In genomic region chr6:24743265-24743943, GRCh38 we compare ENCODE assay signal across 8 cellular contexts. TPM values are rescaled to one million over a fixed set of nuclear protein-coding genes. Genes with fewer than 3 reads are reported as not detected.
DNase-seq lines count a peak whose midpoint lies in the region; ATAC-seq and TF ChIP-seq lines count a peak whose summit lies in the region.

No MANE protein-coding gene starts in this region.

- DNase-seq in activated CD4-positive, alpha-beta T cell treated with anti-CD3 and anti-CD28 coated beads, Interleukin-2, amount 10 ng/mL, durations not matched to agents 24 days and 14 days = peak; percentile 62
- no peak for DNase-seq in activated CD4-positive, alpha-beta T cell treated with anti-CD3 and anti-CD28 coated beads, Interleukin-2, amount 50 U/mL, for 4 hours
- DNase-seq in NB4 (ENCODE audit: low read depth) = peak; percentile 78
- DNase-seq in astrocyte of the spinal cord (ENCODE audit: low read depth, low spot score) = peak; percentile 96
- peak; percentile 73 for DNase-seq in medulla oblongata (ENCODE audit: extremely low spot score)
- DNase-seq in NCI-H2107 (lab: John Stamatoyannopoulos, UW) = no peak

- H3K36me3 ChIP-seq in urinary bladder (ENCODE audit: insufficient read depth) = no peaks in the 10 kb centered on the region

- no peaks in the 10 kb centered on the region for H3K4me1 ChIP-seq in urinary bladder (ENCODE audit: insufficient read depth)

- H3K36me3 Mint-ChIP-seq in activated CD4-positive, alpha-beta T cell treated with anti-CD3 and anti-CD28 coated beads, Interleukin-2, amount 10 ng/mL, durations not matched to agents 24 days and 14 days (ENCODE audit: low read depth) = peaks cover 2% of the 10 kb centered on the region

- intact Hi-C loops in activated CD4-positive, alpha-beta T cell treated with anti-CD3 and anti-CD28 coated beads, Interleukin-2, amount 10 ng/mL, durations not matched to agents 24 days and 14 days (cut with micrococcal nuclease) = loop anchor here (1.0 to 2.0 kb wide), 3 partner anchors 22 to 77 kb away; partner anchors contain the start of genes ACOT13, GMNN and TDP2

- H3K9me3 Mint-ChIP-seq in activated CD4-positive, alpha-beta T cell treated with anti-CD3 and anti-CD28 coated beads, Interleukin-2, amount 10 ng/mL, durations not matched to agents 24 days and 14 days = peaks cover 22% of the 10 kb centered on the region

- ATAC-seq in HG02623 (IDR thresholded peaks at IDR 0.05; ENCODE audit: unreplicated experiment) = peak; percentile 86

- no peak for TF ChIP-seq CTCF in NB4 (IDR thresholded peaks at IDR 0.05; ENCODE audit: low read depth, low read length)
- TF ChIP-seq CTCF in astrocyte of the spinal cord (IDR thresholded peaks at IDR 0.05; ENCODE audit: low read depth, low read length) = no peak

- H3K27me3 Mint-ChIP-seq in activated CD4-positive, alpha-beta T cell treated with anti-CD3 and anti-CD28 coated beads, Interleukin-2, amount 10 ng/mL, durations not matched to agents 24 days and 14 days = no peaks in the 10 kb centered on the region

- in situ Hi-C loops in astrocyte of the spinal cord (cut with HindIII; ENCODE audit: low sequenced_read_pairs) = no loop called here

- TF ChIP-seq POLR2A in NB4 (IDR thresholded peaks at IDR 0.05; ENCODE audit: extremely low read depth, insufficient read length) = no peak

- H3K4me3 ChIP-seq in NB4 (ENCODE audit: low read depth, low read length) (no peak overlapping the region), astrocyte of the spinal cord (ENCODE audit: low read depth, low read length) (no peak overlapping the region), urinary bladder (ENCODE audit: low read depth, low read length) (no peak overlapping the region)

- peak overlapping the region; percentile 40 for H3K4me3 Mint-ChIP-seq in activated CD4-positive, alpha-beta T cell treated with anti-CD3 and anti-CD28 coated beads, Interleukin-2, amount 10 ng/mL, durations not matched to agents 24 days and 14 days

- WGBS in urinary bladder = 71% methylated on average over 2 of the region's 2 CpGs

- peaks cover 15% of the 10 kb centered on the region for H3K4me1 Mint-ChIP-seq in activated CD4-positive, alpha-beta T cell treated with anti-CD3 and anti-CD28 coated beads, Interleukin-2, amount 10 ng/mL, durations not matched to agents 24 days and 14 days

- peak overlapping the region; percentile 81 for H3K27ac Mint-ChIP-seq in activated CD4-positive, alpha-beta T cell treated with anti-CD3 and anti-CD28 coated beads, Interleukin-2, amount 10 ng/mL, durations not matched to agents 24 days and 14 days

- peak overlapping the region; percentile 71 for H3K27ac ChIP-seq in urinary bladder (ENCODE audit: low read depth)

RNA-seq across cellular contexts. Expression of gene C6orf62, which starts 24.4 kb away (rescaled TPM):
- total RNA-seq in activated CD4-positive, alpha-beta T cell treated with anti-CD3 and anti-CD28 coated beads, Interleukin-2, amount 10 ng/mL, durations not matched to agents 24 days and 14 days = 113 and 118 TPM in 2 replicates
- 85.8 TPM for total RNA-seq in urinary bladder
- 38.1 TPM for polyA plus RNA-seq in urinary bladder

RNA-seq across cellular contexts. Expression of gene GMNN, which starts 31.3 kb away (rescaled TPM):
- total RNA-seq in activated CD4-positive, alpha-beta T cell treated with anti-CD3 and anti-CD28 coated beads, Interleukin-2, amount 10 ng/mL, durations not matched to agents 24 days and 14 days = 71.0 and 76.8 TPM in 2 replicates
- 44.7 TPM for total RNA-seq in urinary bladder
- polyA plus RNA-seq in urinary bladder = 15.4 TPM

RNA-seq across cellular contexts. Expression of gene ARMH2, which starts 55.3 kb away (rescaled TPM):
- 0.30 and 0.31 TPM in 2 replicates for total RNA-seq in activated CD4-positive, alpha-beta T cell treated with anti-CD3 and anti-CD28 coated beads, Interleukin-2, amount 10 ng/mL, durations not matched to agents 24 days and 14 days
- not detected for total RNA-seq in urinary bladder
- polyA plus RNA-seq in urinary bladder = not detected

Comparison
In these comparisons a context has a peak if more than half of its experiments do, and no peak if none do; other contexts are left out.
1. DNase-seq: peak in activated CD4-positive, alpha-beta T cell treated with anti-CD3 and anti-CD28 coated beads, Interleukin-2, amount 10 ng/mL, durations not matched to agents 24 days and 14 days (single experiment), NB4 (single experiment), astrocyte of the spinal cord (single experiment) and medulla oblongata (single experiment); none in activated CD4-positive, alpha-beta T cell treated with anti-CD3 and anti-CD28 coated beads, Interleukin-2, amount 50 U/mL, for 4 hours (0 of 2) and NCI-H2107 (single experiment).